ENCODE assay signal across 16 cellular contexts in the genomic region with DNA sequence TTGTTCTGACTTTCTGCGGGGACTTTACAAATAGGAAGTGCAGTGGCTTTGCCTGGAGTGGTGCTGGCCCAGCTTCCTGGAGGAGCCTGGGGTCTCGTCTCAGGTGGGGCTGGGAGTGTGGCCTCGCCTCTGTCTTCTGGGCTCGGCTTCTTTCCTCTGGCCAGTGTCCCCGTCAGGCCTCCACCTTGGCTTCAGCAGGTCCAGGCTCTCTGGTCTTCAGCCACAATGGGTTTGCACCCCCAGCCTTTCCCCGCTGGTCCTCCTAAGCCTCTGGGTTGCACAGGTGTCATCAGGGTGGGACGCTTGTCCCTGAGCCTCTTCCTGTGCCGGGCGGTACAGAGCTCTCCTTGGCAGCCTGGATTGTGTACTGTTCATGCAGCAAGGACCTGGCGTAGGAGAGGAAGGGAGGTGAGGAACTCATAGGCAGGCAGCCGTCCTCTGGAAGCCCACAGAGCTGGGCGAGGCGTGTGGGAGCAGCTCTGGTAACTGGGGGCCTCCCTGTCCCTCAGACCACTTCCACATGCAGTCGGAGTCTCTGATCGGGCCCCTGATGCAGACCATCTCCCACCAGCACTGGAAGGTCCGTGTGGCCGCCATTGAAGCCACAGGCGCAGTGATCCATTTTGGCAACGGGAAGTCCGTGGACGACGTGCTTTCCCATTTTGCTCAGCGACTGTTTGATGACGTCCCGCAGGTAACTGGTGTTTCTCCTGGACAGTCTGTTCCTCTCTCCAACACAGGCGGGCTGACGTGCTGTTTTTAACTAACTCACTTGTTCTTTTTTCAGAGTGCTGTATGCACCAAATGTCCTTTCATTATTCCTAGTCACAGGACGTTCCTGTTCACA. TPM values are rescaled to one million over a fixed set of nuclear protein-coding genes. Genes with fewer than 3 reads are reported as not detected.
DNase-seq lines count a peak whose midpoint lies in the region; ATAC-seq and TF ChIP-seq lines count a peak whose summit lies in the region.
"Had no signal": no experiment of that assay in that cellular context is flagged by ENCODE, and none has a peak within 500 bp of the region (broad histone marks: within the 10 kb centered on the region; RNA-seq: fewer than 3 reads in every experiment).

No MANE protein-coding gene starts in this region.

- H3K79me2 ChIP-seq in GM23338 (replicated peaks; ENCODE audit: insufficient read depth) (peaks cover 85% of the 10 kb centered on the region), neural progenitor cell (ENCODE audit: low read depth) (peaks cover 55% of the 10 kb centered on the region), smooth muscle cell (ENCODE audit: low read depth) (peaks cover 26% of the 10 kb centered on the region)

- CTCF ChIA-PET in activated CD4-positive, alpha-beta T cell treated with anti-CD3 and anti-CD28 coated beads, Interleukin-2, amount 10 ng/mL, durations not matched to agents 7 days and 5 days (lab: Charles Lee), result interaction anchor here (0.7 to 1.5 kb wide), 3 partner anchors 31 to 363 kb away, joined by 3 to 4 read pairs (median 3); no protein-coding TSS in a partner anchor

- ATAC-seq in GM23338 (no peak), GM19395 (IDR thresholded peaks at IDR 0.05; ENCODE audit: unreplicated experiment) (no peak)
- ATAC-seq: left colon had no signal

- 97% methylated on average over 28 of the region's 28 CpGs for WGBS in smooth muscle cell (ENCODE audit: low lambda C conversion rate)

- H3K27me3 ChIP-seq in GM23338 (ENCODE audit: insufficient read depth) (no peaks in the 10 kb centered on the region), neural progenitor cell (no peaks in the 10 kb centered on the region), smooth muscle cell (ENCODE audit: low read depth) (no peaks in the 10 kb centered on the region)
- H3K27me3 ChIP-seq: stomach, vagina had no signal

- intact Hi-C loops in activated CD4-positive, alpha-beta T cell treated with anti-CD3 and anti-CD28 coated beads, Interleukin-2, amount 10 ng/mL, durations not matched to agents 24 days and 14 days (cut with micrococcal nuclease), result no loop called here

- H2AFZ ChIP-seq in GM23338 (no peak overlapping the region), neural progenitor cell (replicated peaks) (no peak overlapping the region), smooth muscle cell (ENCODE audit: low read depth) (no peak overlapping the region)

- H3K9ac ChIP-seq in neural progenitor cell (no peak overlapping the region), smooth muscle cell (ENCODE audit: low read depth) (no peak overlapping the region)

- no peak overlapping the region for H3K27ac ChIP-seq in GM23338 (ENCODE audit: low read depth)
- H3K27ac ChIP-seq in neural progenitor cell, result no peak overlapping the region
- no peak overlapping the region for H3K27ac ChIP-seq in smooth muscle cell (ENCODE audit: low read depth)
- H3K27ac ChIP-seq: vagina had no signal

- H3K9me3 ChIP-seq in neural progenitor cell (ENCODE audit: low read depth) (peaks cover under 1% of the 10 kb centered on the region), smooth muscle cell (replicated peaks; ENCODE audit: low read depth) (peaks cover 6% of the 10 kb centered on the region)

- no peaks in the 10 kb centered on the region for H3F3A ChIP-seq in GM23338 (replicated peaks; ENCODE audit: low read depth)
- peaks cover under 1% of the 10 kb centered on the region for H3F3A ChIP-seq in neural progenitor cell (ENCODE audit: low read depth)
- peaks cover 12% of the 10 kb centered on the region for H3F3A ChIP-seq in smooth muscle cell (ENCODE audit: low read depth)

- H3K4me3 ChIP-seq in GM23338 (no peak overlapping the region), neural progenitor cell (no peak overlapping the region), smooth muscle cell (no peak overlapping the region)
- H3K4me3 ChIP-seq: stomach, vagina had no signal

- H3K4me1 ChIP-seq in GM23338 (ENCODE audit: insufficient read depth), result peaks cover 7% of the 10 kb centered on the region; the same call in 1 of the 2 replicates
- no peaks in the 10 kb centered on the region for H3K4me1 ChIP-seq in neural progenitor cell
- H3K4me1 ChIP-seq in smooth muscle cell (ENCODE audit: low read depth), result peaks cover 14% of the 10 kb centered on the region

- POLR2A ChIA-PET in activated CD4-positive, alpha-beta T cell treated with anti-CD3 and anti-CD28 coated beads, Interleukin-2, amount 10 ng/mL, durations not matched to agents 7 days and 5 days (lab: Charles Lee), result no interaction called here

- no peak for DNase-seq in activated CD4-positive, alpha-beta T cell treated with anti-CD3 and anti-CD28 coated beads, Interleukin-2, amount 10 ng/mL, durations not matched to agents 7 days and 5 days
- no peak for DNase-seq in activated CD4-positive, alpha-beta T cell treated with anti-CD3 and anti-CD28 coated beads, Interleukin-2, amount 10 ng/mL, durations not matched to agents 24 days and 14 days
- no peak for DNase-seq in GM23338 (ENCODE audit: low spot score)
- no peak for DNase-seq in neural progenitor cell (ENCODE audit: low spot score)
- no peak for DNase-seq in GM03348 (ENCODE audit: low spot score)
- DNase-seq in smooth muscle cell (lab: John Stamatoyannopoulos, UW; ENCODE audit: unreplicated experiment), result no peak
- DNase-seq: EL; foreskin melanocyte; left colon; NCI-H1048; NCI-H748 treated with DMSO at 0.1 percent for 48 hours; stimulated activated CD4-positive, alpha-beta T cell treated with anti-CD3 and anti-CD28 coated beads, Interleukin-15, amount 100 ng/mL, for 24 hours; stomach had no signal

- H3K9me2 ChIP-seq in GM23338 (ENCODE audit: insufficient read depth), result peaks cover 7% of the 10 kb centered on the region; the same call in 1 of the 2 replicates

- H3K36me3 ChIP-seq in GM23338 (ENCODE audit: insufficient read depth) (peaks cover 11% of the 10 kb centered on the region; the same call in 1 of the 2 replicates), neural progenitor cell (no peaks in the 10 kb centered on the region), smooth muscle cell (ENCODE audit: low read depth) (peaks cover 5% of the 10 kb centered on the region)

- H3K4me3 Mint-ChIP-seq in activated CD4-positive, alpha-beta T cell treated with anti-CD3 and anti-CD28 coated beads, Interleukin-2, amount 10 ng/mL, durations not matched to agents 7 days and 5 days, result no peak overlapping the region
- H3K4me3 Mint-ChIP-seq in activated CD4-positive, alpha-beta T cell treated with anti-CD3 and anti-CD28 coated beads, Interleukin-2, amount 10 ng/mL, durations not matched to agents 24 days and 14 days, result no peak overlapping the region
- H3K4me3 Mint-ChIP-seq in GM23338 (peak overlapping the region; percentile 30; the same call in 1 of the 3 replicates), brain (peak overlapping the region; percentile 33 to 88 (median 81)), neural progenitor cell (peak overlapping the region; percentile 90)

- H3K9me3 Mint-ChIP-seq in activated CD4-positive, alpha-beta T cell treated with anti-CD3 and anti-CD28 coated beads, Interleukin-2, amount 10 ng/mL, durations not matched to agents 7 days and 5 days, result peaks cover 14% of the 10 kb centered on the region
- peaks cover 3% of the 10 kb centered on the region for H3K9me3 Mint-ChIP-seq in activated CD4-positive, alpha-beta T cell treated with anti-CD3 and anti-CD28 coated beads, Interleukin-2, amount 10 ng/mL, durations not matched to agents 24 days and 14 days
- peaks cover 18% of the 10 kb centered on the region for H3K9me3 Mint-ChIP-seq in GM23338
- peaks cover 0 to 15% (median 5%) of the 10 kb centered on the region in 5 experiments for H3K9me3 Mint-ChIP-seq in brain
- peaks cover 18% of the 10 kb centered on the region for H3K9me3 Mint-ChIP-seq in neural progenitor cell

- no peak for TF ChIP-seq CTCF in GM23338 (conservative IDR thresholded peaks at IDR 0.05; ENCODE audit: low read depth in 2 of 2)
- TF ChIP-seq CTCF in brain (conservative IDR thresholded peaks at IDR 0.05), result no peak
- TF ChIP-seq CTCF in neural progenitor cell (IDR thresholded peaks at IDR 0.05), result no peak
- no peak for TF ChIP-seq CTCF in smooth muscle cell (IDR thresholded peaks at IDR 0.05; ENCODE audit: borderline replicate concordance, insufficient read depth, poor library complexity, severe bottlenecking)

- peaks cover 35% of the 10 kb centered on the region for H3K36me3 Mint-ChIP-seq in activated CD4-positive, alpha-beta T cell treated with anti-CD3 and anti-CD28 coated beads, Interleukin-2, amount 10 ng/mL, durations not matched to agents 7 days and 5 days (ENCODE audit: low read depth)
- H3K36me3 Mint-ChIP-seq in activated CD4-positive, alpha-beta T cell treated with anti-CD3 and anti-CD28 coated beads, Interleukin-2, amount 10 ng/mL, durations not matched to agents 24 days and 14 days (ENCODE audit: low read depth), result peaks cover 25% of the 10 kb centered on the region
- peaks cover 40% of the 10 kb centered on the region for H3K36me3 Mint-ChIP-seq in GM23338 (ENCODE audit: low read depth)
- peaks cover 25% of the 10 kb centered on the region for H3K36me3 Mint-ChIP-seq in brain
- H3K36me3 Mint-ChIP-seq in neural progenitor cell, result peaks cover 38% of the 10 kb centered on the region

- peak overlapping the region; percentile 15 for H3K27ac Mint-ChIP-seq in activated CD4-positive, alpha-beta T cell treated with anti-CD3 and anti-CD28 coated beads, Interleukin-2, amount 10 ng/mL, durations not matched to agents 7 days and 5 days
- H3K27ac Mint-ChIP-seq in activated CD4-positive, alpha-beta T cell treated with anti-CD3 and anti-CD28 coated beads, Interleukin-2, amount 10 ng/mL, durations not matched to agents 24 days and 14 days, result no peak overlapping the region
- H3K27ac Mint-ChIP-seq in GM23338 (no peak overlapping the region), brain (peak overlapping the region in 2 of 5 experiments; percentile 25 to 98), neural progenitor cell (peak overlapping the region; percentile 7)

- H3K4me1 Mint-ChIP-seq in activated CD4-positive, alpha-beta T cell treated with anti-CD3 and anti-CD28 coated beads, Interleukin-2, amount 10 ng/mL, durations not matched to agents 7 days and 5 days, result peaks cover 31% of the 10 kb centered on the region
- peaks cover 18% of the 10 kb centered on the region for H3K4me1 Mint-ChIP-seq in activated CD4-positive, alpha-beta T cell treated with anti-CD3 and anti-CD28 coated beads, Interleukin-2, amount 10 ng/mL, durations not matched to agents 24 days and 14 days
- H3K4me1 Mint-ChIP-seq in GM23338 (peaks cover 15% of the 10 kb centered on the region), brain (peaks cover 40% of the 10 kb centered on the region), neural progenitor cell (peaks cover 19% of the 10 kb centered on the region)

- H4K20me1 ChIP-seq in GM23338 (replicated peaks; ENCODE audit: insufficient read depth) (peaks cover 9% of the 10 kb centered on the region; the same call in 1 of the 2 replicates), neural progenitor cell (ENCODE audit: low read depth) (peaks cover 13% of the 10 kb centered on the region), smooth muscle cell (ENCODE audit: low read depth) (peaks cover 15% of the 10 kb centered on the region)

- no peaks in the 10 kb centered on the region for H3K27me3 Mint-ChIP-seq in activated CD4-positive, alpha-beta T cell treated with anti-CD3 and anti-CD28 coated beads, Interleukin-2, amount 10 ng/mL, durations not matched to agents 7 days and 5 days
- no peaks in the 10 kb centered on the region for H3K27me3 Mint-ChIP-seq in activated CD4-positive, alpha-beta T cell treated with anti-CD3 and anti-CD28 coated beads, Interleukin-2, amount 10 ng/mL, durations not matched to agents 24 days and 14 days
- peaks cover 17% of the 10 kb centered on the region for H3K27me3 Mint-ChIP-seq in GM23338 (ENCODE audit: insufficient read depth, low read depth, poor library complexity)
- H3K27me3 Mint-ChIP-seq in brain, result peaks cover 6% of the 10 kb centered on the region
- peaks cover 2% of the 10 kb centered on the region for H3K27me3 Mint-ChIP-seq in neural progenitor cell (ENCODE audit: insufficient read depth, low read depth)

- H3K4me2 ChIP-seq in GM23338 (no peak overlapping the region), neural progenitor cell (no peak overlapping the region), smooth muscle cell (no peak overlapping the region)

RNA-seq across cellular contexts. Expression of gene PRKAR1B, which starts 2.3 kb away (rescaled TPM):
- total RNA-seq in activated CD4-positive, alpha-beta T cell treated with anti-CD3 and anti-CD28 coated beads, Interleukin-2, amount 10 ng/mL, durations not matched to agents 7 days and 5 days, result 10 to 100 TPM; 29.8 to 32.5 TPM
- 39.4 and 47.0 TPM in 2 replicates for total RNA-seq in activated CD4-positive, alpha-beta T cell treated with anti-CD3 and anti-CD28 coated beads, Interleukin-2, amount 10 ng/mL, durations not matched to agents 24 days and 14 days
- total RNA-seq in GM23338 (2014; rRNA removed; shearing (Covaris generic)), result 34.7 and 36.7 TPM in 2 replicates
- polyA plus RNA-seq in GM23338 (2016; fragmentation: Nextera tagmentation; extraction: Ambion mirVana), result 30.6 and 35.7 TPM in 2 replicates
- 174 TPM for polyA plus RNA-seq in brain (ENCODE audit: insufficient read depth, low read depth, low replicate concordance)
- 11.8 and 15.6 TPM in 2 replicates for total RNA-seq in neural progenitor cell (ENCODE audit: low replicate concordance)
- total RNA-seq in smooth muscle cell, result 5.3 and 6.7 TPM in 2 replicates
- 9.6 and 10.1 TPM in 2 replicates for polyA plus RNA-seq in smooth muscle cell

RNA-seq across cellular contexts. Expression of gene DNAAF5, which starts 2.9 kb away (rescaled TPM):
- total RNA-seq in activated CD4-positive, alpha-beta T cell treated with anti-CD3 and anti-CD28 coated beads, Interleukin-2, amount 10 ng/mL, durations not matched to agents 7 days and 5 days, result 10 to 100 TPM; 21.0 to 23.8 TPM
- 49.4 and 50.6 TPM in 2 replicates for total RNA-seq in activated CD4-positive, alpha-beta T cell treated with anti-CD3 and anti-CD28 coated beads, Interleukin-2, amount 10 ng/mL, durations not matched to agents 24 days and 14 days
- total RNA-seq in GM23338 (2014; rRNA removed; shearing (Covaris generic)), result 74.0 and 86.7 TPM in 2 replicates
- polyA plus RNA-seq in GM23338 (2016; fragmentation: Nextera tagmentation; extraction: Ambion mirVana), result 20.4 and 20.9 TPM in 2 replicates
- 17.7 TPM for polyA plus RNA-seq in brain (ENCODE audit: insufficient read depth, low read depth, low replicate concordance)
- total RNA-seq in neural progenitor cell (ENCODE audit: low replicate concordance), result 23.5 and 45.2 TPM in 2 replicates
- 9.9 and 17.0 TPM in 2 replicates for total RNA-seq in smooth muscle cell
- 13.4 and 13.9 TPM in 2 replicates for polyA plus RNA-seq in smooth muscle cell

Comparison
In these comparisons a context has a peak if more than half of its experiments do, and no peak if none do; other contexts are left out.
1. H3K27ac Mint-ChIP-seq: peak in activated CD4-positive, alpha-beta T cell treated with anti-CD3 and anti-CD28 coated beads, Interleukin-2, amount 10 ng/mL, durations not matched to agents 7 days and 5 days (single experiment) and neural progenitor cell (single experiment); none in activated CD4-positive, alpha-beta T cell treated with anti-CD3 and anti-CD28 coated beads, Interleukin-2, amount 10 ng/mL, durations not matched to agents 24 days and 14 days (single experiment) and GM23338 (single experiment).
2. H3K4me3 Mint-ChIP-seq: peak in GM23338 (single experiment), brain (5 of 5) and neural progenitor cell (single experiment); none in activated CD4-positive, alpha-beta T cell treated with anti-CD3 and anti-CD28 coated beads, Interleukin-2, amount 10 ng/mL, durations not matched to agents 7 days and 5 days (single experiment) and activated CD4-positive, alpha-beta T cell treated with anti-CD3 and anti-CD28 coated beads, Interleukin-2, amount 10 ng/mL, durations not matched to agents 24 days and 14 days (single experiment).